In genomic region chr13:99610702-99611289, GRCh38 we compare ENCODE assay signal across 11 cellular contexts. TPM values are rescaled to one million over a fixed set of nuclear protein-coding genes. Genes with fewer than 3 reads are reported as not detected.
DNase-seq lines count a peak whose midpoint lies in the region; ATAC-seq, FAIRE-seq and TF ChIP-seq lines count a peak whose summit lies in the region.
"Had no signal": no experiment of that assay in that cellular context is flagged by ENCODE, and none has a peak within 500 bp of the region (broad histone marks: within the 10 kb centered on the region; RNA-seq: fewer than 3 reads in every experiment).

No MANE protein-coding gene starts in this region.

- ATAC-seq in HCT116 = no peak
- ATAC-seq in HG02870 (IDR thresholded peaks at IDR 0.05; ENCODE audit: unreplicated experiment) = no peak
- no peak for ATAC-seq in sciatic nerve

- H3K36me3 ChIP-seq in HCT116 (ENCODE audit: control insufficient read depth in 1 of 2, insufficient read depth in 2 of 2, low read length in 2 of 2) (no peaks in the 10 kb centered on the region), SJSA1 (0 out of 2 replicates have a peak, but pooled peaks cover 2% of the 10 kb centered on the region)

- RAD21 ChIA-PET in HCT116 (lab: Charles Lee; ENCODE audit: low non-redundant PET in 1 of 2, low total read pairs in 2 of 2, uncharacterized antibody in 2 of 2, unreplicated experiment in 2 of 2) = interaction anchor here in 1 of 2 experiments (0.6 kb wide), 1 partner anchor 34 kb away, joined by 3 read pairs; no protein-coding TSS in a partner anchor

- H3K27me3 ChIP-seq in HCT116 (ENCODE audit: insufficient read depth, low read length) (no peaks in the 10 kb centered on the region), SJSA1 (replicated peaks) (peaks cover 18% of the 10 kb centered on the region)

- no peak overlapping the region for H3K4me2 ChIP-seq in HCT116 (ENCODE audit: low read length)

- BruUV-seq in HCT116 (replicated peaks; lab: Mats Ljungman, UMichigan) = no TSS peak

- CTCF ChIA-PET in HCT116 (lab: Charles Lee) = no interaction called here

- H3K9me2 ChIP-seq in HCT116 (ENCODE audit: insufficient read depth) = no peaks in the 10 kb centered on the region

- H3K4me1 ChIP-seq in HCT116 (ENCODE audit: control insufficient read depth in 1 of 2, insufficient read depth in 2 of 2, low read length in 2 of 2) (peaks cover 5 to 16% of the 10 kb centered on the region in 2 experiments; a peak in 3 of 4 replicates), SJSA1 (replicated peaks) (peaks cover 20% of the 10 kb centered on the region)

- TF ChIP-seq CTCF in D721Med (IDR thresholded peaks at IDR 0.05; ENCODE audit: insufficient read depth, missing control alignments) (peak; percentile 13), HCT116 (IDR thresholded peaks at IDR 0.05 in 2 of 3, conservative IDR thresholded peaks at IDR 0.05 in 1 of 3; ENCODE audit: borderline replicate concordance in 1 of 3, insufficient read depth in 1 of 3, low read depth in 2 of 3, low read length in 2 of 3) (peak in 2 of 3 experiments; percentile 30 to 40; a peak in 4 of 6 replicates)

- no peak overlapping the region for H3K27ac ChIP-seq in HCT116 (ENCODE audit: low read depth, low read length)
- no peak overlapping the region for H3K27ac ChIP-seq in SJSA1

- H3K79me2 ChIP-seq in HCT116 (ENCODE audit: insufficient read depth, low read length) = peaks cover 3% of the 10 kb centered on the region; the same call in 1 of the 2 replicates

- no peak overlapping the region for H2AFZ ChIP-seq in HCT116 (ENCODE audit: low read depth, low read length, poor library complexity, severe bottlenecking)

- no peak for TF ChIP-seq RAD21 in HCT116 (IDR thresholded peaks at IDR 0.05; ENCODE audit: low read depth)

- no peak for TF ChIP-seq POLR2A in HCT116 (IDR thresholded peaks at IDR 0.05; ENCODE audit: borderline replicate concordance, extremely low read depth, insufficient read depth, insufficient read length)

- no peak overlapping the region for H3K9ac ChIP-seq in HCT116 (ENCODE audit: low read length)

- H3K9me3 ChIP-seq in HCT116 (ENCODE audit: control insufficient read depth in 1 of 2, insufficient read depth in 1 of 2, low read depth in 1 of 2, low read length in 2 of 2) = no peaks in the 10 kb centered on the region
- H3K9me3 ChIP-seq in SJSA1 (replicated peaks) = 0 out of 2 replicates have a peak, but pooled peaks cover 3% of the 10 kb centered on the region

- DNase-seq in D721Med (ENCODE audit: insufficient read length, low spot score) = no peak
- no peak for DNase-seq in HCT116 (ENCODE audit: low read depth, low spot score)
- DNase-seq in SJSA1 (ENCODE audit: low read depth in 1 of 2, low spot score in 2 of 2) = peak; percentile 69 to 79
- DNase-seq in islet precursor cell = peak; percentile 96
- no peak for DNase-seq in GM03348 (ENCODE audit: low spot score)
- DNase-seq in sciatic nerve (ENCODE audit: low spot score) = no peak
- no peak for DNase-seq in cerebellum (ENCODE audit: low spot score)
- DNase-seq: activated CD8-positive, alpha-beta memory T cell treated with anti-CD3 and anti-CD28 coated beads, Interleukin-2, amount 50 U/mL, for 48 hours; amygdala; NCI-H2081 treated with DMSO at 0.1 percent for 48 hours had no signal

- POLR2A ChIA-PET in HCT116 (lab: Charles Lee) = no interaction called here

- H3K4me3 ChIP-seq in HCT116 (replicated peaks in 1 of 2; ENCODE audit: low read depth in 1 of 2, low read length in 2 of 2) (no peak overlapping the region), SJSA1 (no peak overlapping the region)

- H4K20me1 ChIP-seq in HCT116 (ENCODE audit: insufficient read depth) = no peaks in the 10 kb centered on the region

- intact Hi-C loops in HCT116 (cut with micrococcal nuclease) (loop anchor here (5.0 kb wide), 1 partner anchor 168 kb away; no protein-coding TSS in a partner anchor), sciatic nerve (cut with DNase I) (no loop called here)

- FAIRE-seq in D721Med (lab: Jason Lieb, UNC) = no peak

TF ChIP-seq in HCT116, 20 proteins besides CTCF, POLR2A, EP300 and RAD21:
- TF ChIP-seq YY1 (IDR thresholded peaks at IDR 0.05; ENCODE audit: extremely low read depth, insufficient replicate concordance, low read depth, low read length) = no peak
- no peak for TF ChIP-seq ZBTB33 (IDR thresholded peaks at IDR 0.05; ENCODE audit: extremely low read depth, insufficient replicate concordance, low read length)
- TF ChIP-seq EZH2 (IDR thresholded peaks at IDR 0.05) = no peak
- no peak for TF ChIP-seq SIN3A (IDR thresholded peaks at IDR 0.05; ENCODE audit: low read depth)
- no peak for TF ChIP-seq CEBPB (IDR thresholded peaks at IDR 0.05; ENCODE audit: low read depth)
- TF ChIP-seq EZH2phosphoT487 (IDR thresholded peaks at IDR 0.05; ENCODE audit: borderline replicate concordance) = no peak
- no peak for TF ChIP-seq ATF3 (IDR thresholded peaks at IDR 0.05)
- no peak for TF ChIP-seq SP1 (IDR thresholded peaks at IDR 0.05; ENCODE audit: low read depth)
- no peak for TF ChIP-seq ZFX (IDR thresholded peaks at IDR 0.05)
- no peak for TF ChIP-seq FOSL1 (IDR thresholded peaks at IDR 0.05; ENCODE audit: low read depth)
- no peak for TF ChIP-seq EGR1 (IDR thresholded peaks at IDR 0.05; ENCODE audit: low read depth)
- TF ChIP-seq CBX3 (IDR thresholded peaks at IDR 0.05; ENCODE audit: low read depth) = no peak

RNA-seq across cellular contexts. Expression of gene CLYBL, which starts 4.3 kb away (rescaled TPM):
- 21.3 TPM for total RNA-seq in HCT116 (2021; ENCODE audit: unreplicated experiment)
- 5.6 and 10.4 TPM in 2 replicates for polyA plus RNA-seq in HCT116 (2012)
- 0.16 and 1.5 TPM in 2 replicates for total RNA-seq in SJSA1 (2014; rRNA removed; shearing (Covaris generic))
- 7.8 TPM for total RNA-seq in sciatic nerve
- 6.3 TPM for total RNA-seq in cerebellum

Comparison
In these comparisons a context has a peak if more than half of its experiments do, and no peak if none do; other contexts are left out.
1. DNase-seq: peak in SJSA1 (2 of 2) and islet precursor cell (single experiment); none in D721Med (single experiment), HCT116 (single experiment), GM03348 (single experiment), sciatic nerve (single experiment) and cerebellum (single experiment).